10 cellular contexts compared by ENCODE assay signal in genomic region chr17:74514632-74515035, GRCh38. TPM values are rescaled to one million over a fixed set of nuclear protein-coding genes. Genes with fewer than 3 reads are reported as not detected.
DNase-seq lines count a peak whose midpoint lies in the region; ATAC-seq and TF ChIP-seq lines count a peak whose summit lies in the region.
"Had no signal": no experiment of that assay in that cellular context is flagged by ENCODE, and none has a peak within 500 bp of the region (broad histone marks: within the 10 kb centered on the region; RNA-seq: fewer than 3 reads in every experiment).

No MANE protein-coding gene starts in this region.

- no peaks in the 10 kb centered on the region for H3K9me3 ChIP-seq in BE2C
- H3K9me3 ChIP-seq: ovary had no signal

- peaks cover 19% of the 10 kb centered on the region for H3K9me3 Mint-ChIP-seq in memory B cell

- no peaks in the 10 kb centered on the region for H3K36me3 ChIP-seq in BE2C
- H3K36me3 ChIP-seq: ovary had no signal

- peaks cover under 1% of the 10 kb centered on the region for H3K27me3 ChIP-seq in BE2C
- H3K27me3 ChIP-seq: ovary had no signal

- peak; percentile 53 for ATAC-seq in memory B cell (ENCODE audit: low read depth)
- ATAC-seq in HG03432 (IDR thresholded peaks at IDR 0.05; ENCODE audit: unreplicated experiment), result no peak

- peak overlapping the region; percentile 100 for H3K27ac Mint-ChIP-seq in memory B cell

- peak; percentile 25 for DNase-seq in BE2C
- DNase-seq in GF-D8 (lab: John Stamatoyannopoulos, UW), result peak; percentile 77
- peak; percentile 75 for DNase-seq in activated CD8-positive, alpha-beta memory T cell treated with anti-CD3 and anti-CD28 coated beads, Interleukin-2, amount 50 U/mL, for 48 hours
- DNase-seq in memory B cell (ENCODE audit: low spot score in 2 of 2), result no peak
- no peak for DNase-seq in stimulated activated naive CD4-positive, alpha-beta T cell treated with Interleukin-2 at 50 U/mL for 16 hours (lab: John Stamatoyannopoulos, UW)
- no peak for DNase-seq in COLO668 (lab: John Stamatoyannopoulos, UW; ENCODE audit: unreplicated experiment)
- DNase-seq in NCI-H526 (lab: John Stamatoyannopoulos, UW), result no peak
- DNase-seq: ovary, SIG-M5 had no signal

- no peak for TF ChIP-seq CTCF in BE2C (IDR thresholded peaks at IDR 0.05; ENCODE audit: low read depth, low read length)

- peaks cover 8% of the 10 kb centered on the region for H3K27me3 Mint-ChIP-seq in memory B cell

- peak overlapping the region; percentile 4 for H3K4me3 Mint-ChIP-seq in memory B cell

- H3K4me1 Mint-ChIP-seq in memory B cell, result peaks cover 20% of the 10 kb centered on the region

- no peaks in the 10 kb centered on the region for H3K4me1 ChIP-seq in BE2C

- no peak overlapping the region for H3K4me3 ChIP-seq in BE2C (ENCODE audit: low read depth, low read length)
- H3K4me3 ChIP-seq: ovary had no signal

- H3K36me3 Mint-ChIP-seq in memory B cell, result peaks cover 11% of the 10 kb centered on the region

RNA-seq across cellular contexts. Expression of gene CD300LB, which starts 16.6 kb away (rescaled TPM):
- not detected for polyA plus RNA-seq in BE2C (2012; ENCODE audit: insufficient read depth, insufficient read length, low read depth)

RNA-seq across cellular contexts. Expression of gene CD300C, which starts 31.3 kb away (rescaled TPM):
- not detected for polyA plus RNA-seq in BE2C (2012; ENCODE audit: insufficient read depth, insufficient read length, low read depth)

RNA-seq across cellular contexts. Expression of gene CD300A, which starts 48.2 kb away (rescaled TPM):
- not detected for polyA plus RNA-seq in BE2C (2012; ENCODE audit: insufficient read depth, insufficient read length, low read depth)

RNA-seq across cellular contexts. Expression of gene CD300H, which starts 52.7 kb away (rescaled TPM):
- polyA plus RNA-seq in BE2C (2012; ENCODE audit: insufficient read depth, insufficient read length, low read depth), result not detected
- polyA plus RNA-seq: ovary had no signal

Comparison
In these comparisons a context has a peak if more than half of its experiments do, and no peak if none do; other contexts are left out.
1. DNase-seq: peak in BE2C (single experiment), GF-D8 (single experiment) and activated CD8-positive, alpha-beta memory T cell treated with anti-CD3 and anti-CD28 coated beads, Interleukin-2, amount 50 U/mL, for 48 hours (single experiment); none in memory B cell (0 of 2), stimulated activated naive CD4-positive, alpha-beta T cell treated with Interleukin-2 at 50 U/mL for 16 hours (single experiment), COLO668 (single experiment) and NCI-H526 (0 of 2).